ENCODE assay signal across 13 cellular contexts in genomic region chr3:101853465-101853864, GRCh38. TPM values are rescaled to one million over a fixed set of nuclear protein-coding genes. Genes with fewer than 3 reads are reported as not detected.
A peak's percentile ranks its signal among the peaks of the same experiment; 100 is the strongest.
DNase-seq lines count a peak whose midpoint lies in the region; ATAC-seq and TF ChIP-seq lines count a peak whose summit lies in the region.
"Had no signal": no experiment of that assay in that cellular context is flagged by ENCODE, and none has a peak within 500 bp of the region (broad histone marks: within the 10 kb centered on the region; RNA-seq: fewer than 3 reads in every experiment).

No MANE protein-coding gene starts in this region.

- no peaks in the 10 kb centered on the region for H3K9me2 ChIP-seq in hepatocyte (replicated peaks; ENCODE audit: insufficient read depth)

- POLR2A ChIA-PET in activated CD4-positive, alpha-beta T cell treated with anti-CD3 and anti-CD28 coated beads, Interleukin-2, amount 10 ng/mL, durations not matched to agents 7 days and 5 days (lab: Charles Lee) = no interaction called here
- POLR2A ChIA-PET in activated CD4-positive, alpha-beta memory T cell treated with anti-CD3 and anti-CD28 coated beads, Interleukin-2, amount 10 ng/mL, durations not matched to agents 7 days and 5 days (lab: Charles Lee) = interaction anchor here (2.3 to 13.1 kb wide), 4 partner anchors 20 to 371 kb away, joined by 12 to 374 read pairs (median 38); no protein-coding TSS in a partner anchor

- peak overlapping the region; percentile 74 for H3K4me2 ChIP-seq in hepatocyte
- H3K4me2 ChIP-seq: PC-9 had no signal

- H3K9me3 Mint-ChIP-seq in activated CD4-positive, alpha-beta T cell treated with anti-CD3 and anti-CD28 coated beads, Interleukin-2, amount 10 ng/mL, durations not matched to agents 7 days and 5 days = no peaks in the 10 kb centered on the region
- H3K9me3 Mint-ChIP-seq in activated CD4-positive, alpha-beta memory T cell treated with anti-CD3 and anti-CD28 coated beads, Interleukin-2, amount 10 ng/mL, durations not matched to agents 7 days and 5 days = no peaks in the 10 kb centered on the region
- peaks cover 0 to 1% of the 10 kb centered on the region in 2 donors for H3K9me3 Mint-ChIP-seq in stimulated activated naive B cell treated with anti-CD40 and anti-IgM and Interleukin-4, amounts not matched to agents 10 μg/mL and 1 μg/mL and 100 μg/mL, for 72 hours
- no peaks in the 10 kb centered on the region for H3K9me3 Mint-ChIP-seq in osteocyte (ENCODE audit: unreplicated experiment)

- peaks cover 80% of the 10 kb centered on the region for H3K36me3 Mint-ChIP-seq in activated CD4-positive, alpha-beta T cell treated with anti-CD3 and anti-CD28 coated beads, Interleukin-2, amount 10 ng/mL, durations not matched to agents 7 days and 5 days (ENCODE audit: low read depth)
- peaks cover 85% of the 10 kb centered on the region for H3K36me3 Mint-ChIP-seq in activated CD4-positive, alpha-beta memory T cell treated with anti-CD3 and anti-CD28 coated beads, Interleukin-2, amount 10 ng/mL, durations not matched to agents 7 days and 5 days (ENCODE audit: low read depth)
- H3K36me3 Mint-ChIP-seq in stimulated activated naive B cell treated with anti-CD40 and anti-IgM and Interleukin-4, amounts not matched to agents 10 μg/mL and 1 μg/mL and 100 μg/mL, for 72 hours = peaks cover 74 to 75% of the 10 kb centered on the region in 2 donors
- H3K36me3 Mint-ChIP-seq in osteocyte (ENCODE audit: unreplicated experiment) = peaks cover 60% of the 10 kb centered on the region

- no peaks in the 10 kb centered on the region for H3K9me3 ChIP-seq in hepatocyte (ENCODE audit: low read depth)

- TF ChIP-seq CTCF in hepatocyte (IDR thresholded peaks at IDR 0.05; ENCODE audit: poor library complexity) = no peak
- TF ChIP-seq CTCF in osteocyte (IDR thresholded peaks at IDR 0.05) = no peak

- H3K4me3 ChIP-seq in hepatocyte = no peak overlapping the region
- H3K4me3 ChIP-seq: PC-9 had no signal

- peaks cover 12% of the 10 kb centered on the region for H3K4me1 ChIP-seq in hepatocyte (ENCODE audit: insufficient read depth)

- peaks cover 9% of the 10 kb centered on the region for H3K36me3 ChIP-seq in hepatocyte (replicated peaks; ENCODE audit: insufficient read depth, low read depth)

- H3K27me3 ChIP-seq in hepatocyte = no peaks in the 10 kb centered on the region

- peak overlapping the region; percentile 99 for H3K27ac ChIP-seq in hepatocyte
- H3K27ac ChIP-seq: PC-9 had no signal

- H3K4me1 Mint-ChIP-seq in activated CD4-positive, alpha-beta T cell treated with anti-CD3 and anti-CD28 coated beads, Interleukin-2, amount 10 ng/mL, durations not matched to agents 7 days and 5 days = peaks cover 58% of the 10 kb centered on the region
- H3K4me1 Mint-ChIP-seq in activated CD4-positive, alpha-beta memory T cell treated with anti-CD3 and anti-CD28 coated beads, Interleukin-2, amount 10 ng/mL, durations not matched to agents 7 days and 5 days = peaks cover 69% of the 10 kb centered on the region
- peaks cover 34 to 72% of the 10 kb centered on the region in 2 donors for H3K4me1 Mint-ChIP-seq in stimulated activated naive B cell treated with anti-CD40 and anti-IgM and Interleukin-4, amounts not matched to agents 10 μg/mL and 1 μg/mL and 100 μg/mL, for 72 hours
- peaks cover 27% of the 10 kb centered on the region for H3K4me1 Mint-ChIP-seq in osteocyte (ENCODE audit: unreplicated experiment)

- H3K27ac Mint-ChIP-seq in activated CD4-positive, alpha-beta T cell treated with anti-CD3 and anti-CD28 coated beads, Interleukin-2, amount 10 ng/mL, durations not matched to agents 7 days and 5 days = no peak overlapping the region
- peak overlapping the region; percentile 24 for H3K27ac Mint-ChIP-seq in activated CD4-positive, alpha-beta memory T cell treated with anti-CD3 and anti-CD28 coated beads, Interleukin-2, amount 10 ng/mL, durations not matched to agents 7 days and 5 days
- peak overlapping the region; percentile 81 for H3K27ac Mint-ChIP-seq in stimulated activated naive B cell treated with anti-CD40 and anti-IgM and Interleukin-4, amounts not matched to agents 10 μg/mL and 1 μg/mL and 100 μg/mL, for 72 hours
- no peak overlapping the region for H3K27ac Mint-ChIP-seq in osteocyte (ENCODE audit: unreplicated experiment)

- no peak for DNase-seq in activated CD4-positive, alpha-beta T cell treated with anti-CD3 and anti-CD28 coated beads, Interleukin-2, amount 10 ng/mL, durations not matched to agents 7 days and 5 days
- DNase-seq in activated CD4-positive, alpha-beta T cell treated with anti-CD3 and anti-CD28 coated beads for 48 hours = no peak
- no peak for DNase-seq in activated CD4-positive, alpha-beta memory T cell treated with anti-CD3 and anti-CD28 coated beads, Interleukin-2, amount 10 ng/mL, durations not matched to agents 7 days and 5 days
- DNase-seq in hepatocyte (ENCODE audit: low spot score) (no peak), osteocyte (ENCODE audit: extremely low spot score, unreplicated experiment) (no peak)
- no peak for DNase-seq in stimulated activated naive B cell treated with anti-CD40 and anti-IgM and Interleukin-4, amounts not matched to agents 10 μg/mL and 1 μg/mL and 100 μg/mL, for 72 hours
- DNase-seq: activated effector memory CD4-positive, alpha-beta T cell treated with anti-CD3 and anti-CD28 coated beads, Interleukin-2, amount 50 U/mL, for 16 hours; effector CD4-positive, alpha-beta T cell; hypothalamus; NCI-H2029 treated with DMSO at 0.1 percent for 48 hours; PC-9 had no signal

- H3K27me3 Mint-ChIP-seq in activated CD4-positive, alpha-beta T cell treated with anti-CD3 and anti-CD28 coated beads, Interleukin-2, amount 10 ng/mL, durations not matched to agents 7 days and 5 days = no peaks in the 10 kb centered on the region
- H3K27me3 Mint-ChIP-seq in activated CD4-positive, alpha-beta memory T cell treated with anti-CD3 and anti-CD28 coated beads, Interleukin-2, amount 10 ng/mL, durations not matched to agents 7 days and 5 days = no peaks in the 10 kb centered on the region
- H3K27me3 Mint-ChIP-seq in stimulated activated naive B cell treated with anti-CD40 and anti-IgM and Interleukin-4, amounts not matched to agents 10 μg/mL and 1 μg/mL and 100 μg/mL, for 72 hours = no peaks in the 10 kb centered on the region
- no peaks in the 10 kb centered on the region for H3K27me3 Mint-ChIP-seq in osteocyte (ENCODE audit: unreplicated experiment)

- WGBS in hepatocyte (ENCODE audit: low lambda C conversion rate, missing lambda C conversion rate) = 66% methylated on average over 4 of the region's 4 CpGs

- H3K79me2 ChIP-seq in hepatocyte = peaks cover 67% of the 10 kb centered on the region

- peak overlapping the region; percentile 29 for H3K4me3 Mint-ChIP-seq in activated CD4-positive, alpha-beta T cell treated with anti-CD3 and anti-CD28 coated beads, Interleukin-2, amount 10 ng/mL, durations not matched to agents 7 days and 5 days
- H3K4me3 Mint-ChIP-seq in activated CD4-positive, alpha-beta memory T cell treated with anti-CD3 and anti-CD28 coated beads, Interleukin-2, amount 10 ng/mL, durations not matched to agents 7 days and 5 days = peak overlapping the region; percentile 98
- peak overlapping the region; percentile 61 to 99 for H3K4me3 Mint-ChIP-seq in stimulated activated naive B cell treated with anti-CD40 and anti-IgM and Interleukin-4, amounts not matched to agents 10 μg/mL and 1 μg/mL and 100 μg/mL, for 72 hours
- H3K4me3 Mint-ChIP-seq in osteocyte (ENCODE audit: unreplicated experiment) = no peak overlapping the region

- ATAC-seq in stimulated activated naive B cell treated with anti-CD40 and anti-IgM and Interleukin-4, amounts not matched to agents 10 μg/mL and 1 μg/mL and 100 μg/mL, for 72 hours (replicated peaks) = no peak
- no peak for ATAC-seq in HG03045 (IDR thresholded peaks at IDR 0.05; ENCODE audit: unreplicated experiment)
- no peak for ATAC-seq in HG02623 (IDR thresholded peaks at IDR 0.05; ENCODE audit: unreplicated experiment)

- H2AFZ ChIP-seq in hepatocyte = no peak overlapping the region
- H2AFZ ChIP-seq: PC-9 had no signal

- H4K20me1 ChIP-seq in hepatocyte (ENCODE audit: insufficient read depth, poor library complexity, severe bottlenecking) = peaks cover 52% of the 10 kb centered on the region

- CTCF ChIA-PET in activated CD4-positive, alpha-beta T cell treated with anti-CD3 and anti-CD28 coated beads, Interleukin-2, amount 10 ng/mL, durations not matched to agents 7 days and 5 days (lab: Charles Lee) = interaction anchor here (0.5 to 1.2 kb wide), 3 partner anchors 10 to 165 kb away, joined by 3 to 6 read pairs (median 5); no protein-coding TSS in a partner anchor
- CTCF ChIA-PET in activated CD4-positive, alpha-beta memory T cell treated with anti-CD3 and anti-CD28 coated beads, Interleukin-2, amount 10 ng/mL, durations not matched to agents 7 days and 5 days (lab: Charles Lee) = interaction anchor here (2.6 kb wide), 1 partner anchor 372 kb away, joined by 19 read pairs; no protein-coding TSS in a partner anchor

RNA-seq across cellular contexts. Expression of gene NFKBIZ, which starts 4.2 kb away (rescaled TPM):
- 10 to 100 TPM; 33.7 to 37.7 TPM for total RNA-seq in activated CD4-positive, alpha-beta T cell treated with anti-CD3 and anti-CD28 coated beads, Interleukin-2, amount 10 ng/mL, durations not matched to agents 7 days and 5 days
- total RNA-seq in activated CD4-positive, alpha-beta memory T cell treated with anti-CD3 and anti-CD28 coated beads, Interleukin-2, amount 10 ng/mL, durations not matched to agents 7 days and 5 days = 10 to 100 TPM; 76.5 to 81.3 TPM
- total RNA-seq in hepatocyte (164 and 182 TPM in 2 replicates), osteocyte (18.2 and 30.1 TPM in 2 replicates)
- 160 and 192 TPM in 2 replicates for polyA plus RNA-seq in hepatocyte

Comparison
In these comparisons a context has a peak if more than half of its experiments do, and no peak if none do; other contexts are left out.
1. H3K27ac Mint-ChIP-seq: peak in activated CD4-positive, alpha-beta memory T cell treated with anti-CD3 and anti-CD28 coated beads, Interleukin-2, amount 10 ng/mL, durations not matched to agents 7 days and 5 days (single experiment) and stimulated activated naive B cell treated with anti-CD40 and anti-IgM and Interleukin-4, amounts not matched to agents 10 μg/mL and 1 μg/mL and 100 μg/mL, for 72 hours (single experiment); none in activated CD4-positive, alpha-beta T cell treated with anti-CD3 and anti-CD28 coated beads, Interleukin-2, amount 10 ng/mL, durations not matched to agents 7 days and 5 days (single experiment) and osteocyte (single experiment).